1 cellular context compared by ENCODE assay signal in the genomic region with DNA sequence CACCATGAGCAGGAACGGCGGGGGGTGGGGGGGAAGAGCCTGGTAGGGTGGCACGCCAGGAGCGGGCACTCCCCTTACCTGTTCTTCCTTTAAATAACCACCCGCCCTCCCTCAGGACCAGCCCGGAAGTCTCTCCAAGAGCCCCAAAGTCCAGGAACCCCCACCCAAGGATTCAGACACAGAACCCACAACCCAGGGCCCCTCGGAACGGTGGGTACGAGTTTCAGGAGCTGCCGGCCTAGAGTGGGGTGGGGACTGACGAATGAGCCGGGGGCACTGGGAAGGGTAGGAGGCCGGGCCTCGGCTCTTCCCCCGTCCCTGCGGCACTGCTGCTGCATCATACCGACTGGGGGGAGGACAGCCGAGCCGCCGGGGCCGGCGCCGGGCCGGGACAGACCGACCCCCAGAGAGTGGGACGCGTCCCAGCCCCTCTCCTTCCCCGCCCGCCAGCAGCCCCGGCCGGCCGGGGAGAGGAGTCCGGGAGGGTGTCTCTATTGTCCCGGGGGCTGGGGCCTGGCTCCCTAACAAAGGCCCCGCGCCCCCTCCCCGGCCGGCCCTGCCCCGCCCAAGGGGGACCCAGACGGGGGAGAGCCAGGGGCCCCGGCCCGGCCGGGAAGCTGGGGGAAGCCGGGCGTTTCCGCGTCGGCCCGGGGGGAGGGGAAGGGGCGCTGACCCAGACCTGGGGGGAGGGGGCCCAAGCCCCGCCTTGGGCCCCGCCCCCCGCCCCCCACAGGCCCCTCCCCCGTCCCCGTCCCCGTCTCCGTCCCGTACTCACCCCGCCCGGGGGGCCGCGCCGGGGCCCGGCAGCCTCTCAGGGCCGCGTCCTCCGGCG.
TF ChIP-seq lines count a peak whose summit lies in the region.

No MANE protein-coding gene starts in this region.

TF ChIP-seq in A549, 52 proteins besides CTCF, POLR2A, EP300 and RAD21:
- TF ChIP-seq JUN (IDR thresholded peaks at IDR 0.05) (peak in 1 of 2 experiments; percentile 86; a peak in 2 of 5 replicates), KDM1A (IDR thresholded peaks at IDR 0.05; ENCODE audit: low read depth) (no peak), JUNB (IDR thresholded peaks at IDR 0.05) (no peak), HOXB5 (CRISPR knock-in tag; IDR thresholded peaks at IDR 0.05) (no peak), MYC (IDR thresholded peaks at IDR 0.05; ENCODE audit: borderline replicate concordance, low read length) (0 out of 2 replicates have a peak, but pooled peaks have one; percentile 35), CHD2 (IDR thresholded peaks at IDR 0.05; ENCODE audit: low read length, partially characterized antibody) (peak; percentile 31), PHF8 (IDR thresholded peaks at IDR 0.05; ENCODE audit: borderline replicate concordance, low read depth) (peak; percentile 47; the same call in 1 of the 2 replicates)
- TF ChIP-seq, protein P1, sequence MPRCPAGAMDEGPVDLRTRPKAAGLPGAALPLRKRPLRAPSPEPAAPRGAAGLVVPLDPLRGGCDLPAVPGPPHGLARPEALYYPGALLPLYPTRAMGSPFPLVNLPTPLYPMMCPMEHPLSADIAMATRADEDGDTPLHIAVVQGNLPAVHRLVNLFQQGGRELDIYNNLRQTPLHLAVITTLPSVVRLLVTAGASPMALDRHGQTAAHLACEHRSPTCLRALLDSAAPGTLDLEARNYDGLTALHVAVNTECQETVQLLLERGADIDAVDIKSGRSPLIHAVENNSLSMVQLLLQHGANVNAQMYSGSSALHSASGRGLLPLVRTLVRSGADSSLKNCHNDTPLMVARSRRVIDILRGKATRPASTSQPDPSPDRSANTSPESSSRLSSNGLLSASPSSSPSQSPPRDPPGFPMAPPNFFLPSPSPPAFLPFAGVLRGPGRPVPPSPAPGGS (IDR thresholded peaks at IDR 0.05), result 0 out of 3 replicates have a peak, but pooled peaks have one; percentile 12
- TF ChIP-seq, protein P2, sequence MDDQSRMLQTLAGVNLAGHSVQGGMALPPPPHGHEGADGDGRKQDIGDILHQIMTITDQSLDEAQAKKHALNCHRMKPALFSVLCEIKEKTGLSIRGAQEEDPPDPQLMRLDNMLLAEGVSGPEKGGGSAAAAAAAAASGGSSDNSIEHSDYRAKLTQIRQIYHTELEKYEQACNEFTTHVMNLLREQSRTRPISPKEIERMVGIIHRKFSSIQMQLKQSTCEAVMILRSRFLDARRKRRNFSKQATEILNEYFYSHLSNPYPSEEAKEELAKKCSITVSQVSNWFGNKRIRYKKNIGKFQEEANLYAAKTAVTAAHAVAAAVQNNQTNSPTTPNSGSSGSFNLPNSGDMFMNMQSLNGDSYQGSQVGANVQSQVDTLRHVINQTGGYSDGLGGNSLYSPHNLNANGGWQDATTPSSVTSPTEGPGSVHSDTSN (IDR thresholded peaks at IDR 0.05), result 0 out of 2 replicates have a peak, but pooled peaks have one; percentile 20
- TF ChIP-seq, protein P3, sequence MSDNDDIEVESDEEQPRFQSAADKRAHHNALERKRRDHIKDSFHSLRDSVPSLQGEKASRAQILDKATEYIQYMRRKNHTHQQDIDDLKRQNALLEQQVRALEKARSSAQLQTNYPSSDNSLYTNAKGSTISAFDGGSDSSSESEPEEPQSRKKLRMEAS (IDR thresholded peaks at IDR 0.05), result peak; percentile 1; the same call in 1 of the 2 replicates
